11 cellular contexts compared by ENCODE assay signal in the genomic region with DNA sequence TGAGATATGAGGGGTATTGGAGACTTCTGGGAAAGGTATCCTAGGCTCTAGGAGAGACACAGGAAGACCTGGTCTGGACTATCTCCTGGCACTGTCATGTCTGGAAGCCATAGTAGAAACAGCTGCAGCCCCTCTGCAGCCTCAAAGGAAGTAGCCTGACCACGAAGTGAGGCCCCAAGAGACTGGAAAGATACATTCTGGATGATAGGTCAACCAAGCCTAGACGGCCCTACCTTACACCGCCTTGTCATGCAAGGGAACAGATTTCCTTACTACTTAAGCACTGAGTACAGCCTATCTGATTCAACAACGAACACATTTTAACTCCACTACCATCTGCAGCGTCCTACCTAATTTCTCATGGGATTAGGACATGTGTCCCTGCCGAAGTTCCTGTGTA. TPM values are rescaled to one million over a fixed set of nuclear protein-coding genes. Genes with fewer than 3 reads are reported as not detected.
DNase-seq lines count a peak whose midpoint lies in the region; ATAC-seq and TF ChIP-seq lines count a peak whose summit lies in the region.
"Had no signal": no experiment of that assay in that cellular context is flagged by ENCODE, and none has a peak within 500 bp of the region (broad histone marks: within the 10 kb centered on the region; RNA-seq: fewer than 3 reads in every experiment).

No MANE protein-coding gene starts in this region.

- no peak overlapping the region for H3K4me3 ChIP-seq in fibroblast of lung (replicated peaks in 1 of 4; ENCODE audit: control extremely low read depth in 1 of 4, insufficient read depth in 1 of 4, low read depth in 3 of 4, low read length in 4 of 4)

- H3K9me3 Mint-ChIP-seq in T-helper 1 cell treated with Interleukin-12 subunit alpha and Interleukin-12 subunit beta and Interleukin-4 antibody, amounts not matched to agents 30 μg/mL and 1 μg/mL, for 36 hours: no peaks in the 10 kb centered on the region
- H3K9me3 Mint-ChIP-seq in stimulated activated naive CD8-positive, alpha-beta T cell treated with anti-CD3 and anti-CD28 coated beads, Interleukin-15, Interleukin-2, amounts not matched to agents 100 ng/mL and 50 ng/mL, for 24 hours: no peaks in the 10 kb centered on the region
- H3K9me3 Mint-ChIP-seq in CD4-positive, alpha-beta T cell: no peaks in the 10 kb centered on the region
- H3K9me3 Mint-ChIP-seq: nephron progenitor cell had no signal

- H3K36me3 ChIP-seq in fibroblast of lung (ENCODE audit: control insufficient read depth, insufficient read depth, low read length): peaks cover 13% of the 10 kb centered on the region

- TF ChIP-seq CTCF in fibroblast of lung (conservative IDR thresholded peaks at IDR 0.05 in 1 of 2, IDR thresholded peaks at IDR 0.05 in 1 of 2; ENCODE audit: low read depth in 1 of 2, low read length in 2 of 2) (no peak), GM10248 (IDR thresholded peaks at IDR 0.05; ENCODE audit: control extremely low read depth, extremely low read depth, low read depth, missing control alignments) (no peak)
- TF ChIP-seq CTCF in CD4-positive, alpha-beta T cell (IDR thresholded peaks at IDR 0.05): no peak

- no peaks in the 10 kb centered on the region for H3K27me3 Mint-ChIP-seq in T-helper 1 cell treated with Interleukin-12 subunit alpha and Interleukin-12 subunit beta and Interleukin-4 antibody, amounts not matched to agents 30 μg/mL and 1 μg/mL, for 36 hours (ENCODE audit: low read depth)
- H3K27me3 Mint-ChIP-seq in stimulated activated naive CD8-positive, alpha-beta T cell treated with anti-CD3 and anti-CD28 coated beads, Interleukin-15, Interleukin-2, amounts not matched to agents 100 ng/mL and 50 ng/mL, for 24 hours: no peaks in the 10 kb centered on the region
- H3K27me3 Mint-ChIP-seq in CD4-positive, alpha-beta T cell: no peaks in the 10 kb centered on the region

- peak overlapping the region; percentile 20 for H3K27ac Mint-ChIP-seq in T-helper 1 cell treated with Interleukin-12 subunit alpha and Interleukin-12 subunit beta and Interleukin-4 antibody, amounts not matched to agents 30 μg/mL and 1 μg/mL, for 36 hours
- H3K27ac Mint-ChIP-seq in stimulated activated naive CD8-positive, alpha-beta T cell treated with anti-CD3 and anti-CD28 coated beads, Interleukin-15, Interleukin-2, amounts not matched to agents 100 ng/mL and 50 ng/mL, for 24 hours: peak overlapping the region; percentile 28
- H3K27ac Mint-ChIP-seq in CD4-positive, alpha-beta T cell: no peak overlapping the region
- H3K27ac Mint-ChIP-seq: nephron progenitor cell had no signal

- H3K79me2 ChIP-seq in fibroblast of lung (ENCODE audit: control insufficient read depth, insufficient read depth, low read length): no peaks in the 10 kb centered on the region

- POLR2A ChIA-PET in GM10248 (lab: Yijun Ruan, JAX): no interaction called here
- POLR2A ChIA-PET in CD4-positive, alpha-beta T cell (lab: Charles Lee): no interaction called here

- H3K4me2 ChIP-seq in fibroblast of lung (ENCODE audit: extremely low read depth, insufficient read depth, low read length): no peak overlapping the region

- no peak overlapping the region for H2AFZ ChIP-seq in fibroblast of lung (ENCODE audit: low read length)

- no peak overlapping the region for H3K9ac ChIP-seq in fibroblast of lung (ENCODE audit: insufficient read depth, low read length)

- H3K4me1 Mint-ChIP-seq in T-helper 1 cell treated with Interleukin-12 subunit alpha and Interleukin-12 subunit beta and Interleukin-4 antibody, amounts not matched to agents 30 μg/mL and 1 μg/mL, for 36 hours (ENCODE audit: low read depth): peaks cover 15% of the 10 kb centered on the region
- peaks cover 8% of the 10 kb centered on the region for H3K4me1 Mint-ChIP-seq in stimulated activated naive CD8-positive, alpha-beta T cell treated with anti-CD3 and anti-CD28 coated beads, Interleukin-15, Interleukin-2, amounts not matched to agents 100 ng/mL and 50 ng/mL, for 24 hours (ENCODE audit: low read depth)
- no peaks in the 10 kb centered on the region for H3K4me1 Mint-ChIP-seq in CD4-positive, alpha-beta T cell (ENCODE audit: low read depth)

- no peaks in the 10 kb centered on the region for H4K20me1 ChIP-seq in fibroblast of lung (ENCODE audit: control insufficient read depth, extremely low read depth, insufficient read depth, low read length)

- DNase-seq in T-helper 1 cell: no peak
- peak; percentile 7 for DNase-seq in NAMALWA (ENCODE audit: low spot score)
- DNase-seq in fibroblast of lung (ENCODE audit: low read depth in 2 of 2): no peak
- DNase-seq in AG08396 (ENCODE audit: low spot score): no peak
- DNase-seq in GM10248 (ENCODE audit: extremely low spot score): no peak
- DNase-seq in CD4-positive, alpha-beta T cell: no peak
- DNase-seq: activated naive CD4-positive, alpha-beta T cell treated with anti-CD3 and anti-CD28 coated beads, Interleukin-2, amount 50 U/mL, for 16 hours; foreskin melanocyte; nephron progenitor cell had no signal

- H3K27me3 ChIP-seq in fibroblast of lung (ENCODE audit: control insufficient read depth, insufficient read depth, low read length): no peaks in the 10 kb centered on the region
- no peaks in the 10 kb centered on the region for H3K27me3 ChIP-seq in CD4-positive, alpha-beta T cell (ENCODE audit: control insufficient read depth, insufficient read depth, low read length)

- peaks cover 32% of the 10 kb centered on the region for H3K36me3 Mint-ChIP-seq in T-helper 1 cell treated with Interleukin-12 subunit alpha and Interleukin-12 subunit beta and Interleukin-4 antibody, amounts not matched to agents 30 μg/mL and 1 μg/mL, for 36 hours (ENCODE audit: low read depth)
- H3K36me3 Mint-ChIP-seq in stimulated activated naive CD8-positive, alpha-beta T cell treated with anti-CD3 and anti-CD28 coated beads, Interleukin-15, Interleukin-2, amounts not matched to agents 100 ng/mL and 50 ng/mL, for 24 hours (ENCODE audit: low read depth): peaks cover 48% of the 10 kb centered on the region
- H3K36me3 Mint-ChIP-seq in CD4-positive, alpha-beta T cell (ENCODE audit: low read depth): peaks cover 86% of the 10 kb centered on the region

- intact Hi-C loops in CD4-positive, alpha-beta T cell (cut with DNase I, micrococcal nuclease): no loop called here

- H3K9me3 ChIP-seq in fibroblast of lung (ENCODE audit: control insufficient read depth, insufficient read depth, low read depth, low read length): no peaks in the 10 kb centered on the region
- H3K9me3 ChIP-seq in CD4-positive, alpha-beta T cell (ENCODE audit: control insufficient read depth, low read length): no peaks in the 10 kb centered on the region

- H3K4me3 Mint-ChIP-seq in T-helper 1 cell treated with Interleukin-12 subunit alpha and Interleukin-12 subunit beta and Interleukin-4 antibody, amounts not matched to agents 30 μg/mL and 1 μg/mL, for 36 hours: no peak overlapping the region
- no peak overlapping the region for H3K4me3 Mint-ChIP-seq in stimulated activated naive CD8-positive, alpha-beta T cell treated with anti-CD3 and anti-CD28 coated beads, Interleukin-15, Interleukin-2, amounts not matched to agents 100 ng/mL and 50 ng/mL, for 24 hours
- H3K4me3 Mint-ChIP-seq in CD4-positive, alpha-beta T cell: no peak overlapping the region
- H3K4me3 Mint-ChIP-seq: nephron progenitor cell had no signal

- CTCF ChIA-PET in GM10248 (lab: Yijun Ruan, JAX): no interaction called here
- CTCF ChIA-PET in CD4-positive, alpha-beta T cell (lab: Charles Lee): no interaction called here

- no peak for ATAC-seq in CD4-positive, alpha-beta T cell (ENCODE audit: poor library complexity)

- H3K27ac ChIP-seq in fibroblast of lung (ENCODE audit: insufficient read depth, low read length): peak overlapping the region; percentile 33
- H3K27ac ChIP-seq in CD4-positive, alpha-beta T cell (ENCODE audit: low read depth, low read length): no peak overlapping the region

- H3K4me1 ChIP-seq in fibroblast of lung (ENCODE audit: control insufficient read depth, extremely low read depth, insufficient read depth, low read length): peaks cover 14% of the 10 kb centered on the region

RNA-seq across cellular contexts. Expression of gene UQCR10, which starts 31.1 kb away (rescaled TPM):
- 80.4 and 117 TPM in 2 replicates for total RNA-seq in fibroblast of lung
- 112 and 134 TPM in 2 replicates for polyA plus RNA-seq in fibroblast of lung
- polyA plus RNA-seq in fibroblast of lung (2012): 195 and 245 TPM in 2 replicates
- 75.9 and 99.8 TPM in 2 replicates for polyA minus RNA-seq in fibroblast of lung (ENCODE audit: low replicate concordance)
- total RNA-seq in CD4-positive, alpha-beta T cell: 10 to 100 TPM; 19.2 to 20.3 TPM

RNA-seq across cellular contexts. Expression of gene ZMAT5, which starts 31.5 kb away (rescaled TPM):
- total RNA-seq in fibroblast of lung: 18.7 and 21.6 TPM in 2 replicates
- 13.4 and 21.0 TPM in 2 replicates for polyA plus RNA-seq in fibroblast of lung
- polyA plus RNA-seq in fibroblast of lung (2012): 24.0 and 32.0 TPM in 2 replicates
- polyA minus RNA-seq in fibroblast of lung (ENCODE audit: low replicate concordance): 12.8 and 17.9 TPM in 2 replicates
- total RNA-seq in CD4-positive, alpha-beta T cell: 1 to 10 TPM; 5.6 to 6.6 TPM

RNA-seq across cellular contexts. Expression of gene ASCC2, which starts 39.8 kb away (rescaled TPM):
- 19.8 and 23.8 TPM in 2 replicates for total RNA-seq in fibroblast of lung
- 30.5 and 41.2 TPM in 2 replicates for polyA plus RNA-seq in fibroblast of lung
- 46.2 and 50.9 TPM in 2 replicates for polyA plus RNA-seq in fibroblast of lung (2012)
- 92.2 and 187 TPM in 2 replicates for polyA minus RNA-seq in fibroblast of lung (ENCODE audit: low replicate concordance)
- 10 to 100 TPM; 67.1 to 68.3 TPM for total RNA-seq in CD4-positive, alpha-beta T cell
